ENCODE assay signal across 28 cellular contexts in genomic region chr4:70976251-70976650, GRCh38.
"Had no signal": no experiment of that assay in that cellular context is flagged by ENCODE, and none has a peak within 500 bp of the region (broad histone marks: within the 10 kb centered on the region; RNA-seq: fewer than 3 reads in every experiment).

No MANE protein-coding gene starts in this region.

- H3K4me3 Mint-ChIP-seq: nephron; neural progenitor cell; stimulated activated effector memory CD8-positive, alpha-beta T cell treated with anti-CD3 and anti-CD28 coated beads, Interleukin-12 subunit alpha, Interleukin-12 subunit beta, amount 100 ng/mL, for 72 hours; stimulated activated naive B cell treated with anti-CD40 and anti-IgM and Interleukin-4, amounts not matched to agents 10 μg/mL and 1 μg/mL and 100 μg/mL, for 72 hours; stimulated activated naive CD8-positive, alpha-beta T cell treated with anti-CD3 and anti-CD28 coated beads, Interleukin-15, Interleukin-2, amounts not matched to agents 100 ng/mL and 50 ng/mL, for 24 hours had no signal

- H3K9me3 Mint-ChIP-seq: nephron; neural progenitor cell; stimulated activated effector memory CD8-positive, alpha-beta T cell treated with anti-CD3 and anti-CD28 coated beads, Interleukin-12 subunit alpha, Interleukin-12 subunit beta, amount 100 ng/mL, for 72 hours; stimulated activated naive B cell treated with anti-CD40 and anti-IgM and Interleukin-4, amounts not matched to agents 10 μg/mL and 1 μg/mL and 100 μg/mL, for 72 hours; stimulated activated naive CD8-positive, alpha-beta T cell treated with anti-CD3 and anti-CD28 coated beads, Interleukin-15, Interleukin-2, amounts not matched to agents 100 ng/mL and 50 ng/mL, for 24 hours had no signal

- H3K4me1 Mint-ChIP-seq: nephron; neural progenitor cell; stimulated activated effector memory CD8-positive, alpha-beta T cell treated with anti-CD3 and anti-CD28 coated beads, Interleukin-12 subunit alpha, Interleukin-12 subunit beta, amount 100 ng/mL, for 72 hours had no signal

- DNase-seq: occipital lobe; ovary; posterior cingulate gyrus; psoas muscle; right cardiac atrium; right lobe of liver; sigmoid colon; small intestine; stimulated activated CD4-positive, alpha-beta T cell treated with anti-CD3 and anti-CD28 coated beads, Interleukin-15, amount 100 ng/mL, for 24 hours; stimulated activated CD4-positive, alpha-beta T cell treated with anti-CD3 and anti-CD28 coated beads, Interleukin-2, amount 100 ng/mL, for 24 hours; stimulated activated CD4-positive, alpha-beta T cell treated with anti-CD3 and anti-CD28 coated beads, Interleukin-2, amount 100 ng/mL, for 48 hours; stimulated activated CD4-positive, alpha-beta T cell treated with anti-CD3 and anti-CD28 coated beads, Interleukin-4, amount 100 ng/mL, for 24 hours; stimulated activated naive B cell treated with anti-CD40 and anti-IgM and Interleukin-4, amounts not matched to agents 10 μg/mL and 1 μg/mL and 100 μg/mL, for 72 hours; stimulated activated naive CD4-positive, alpha-beta T cell treated with Interleukin-2 at 50 U/mL for 16 hours; stomach; thyroid gland; trophoblast cell; upper lobe of left lung had no signal

- H3K27ac ChIP-seq: neural progenitor cell, ovary, parathyroid adenoma, psoas muscle, right lobe of liver, sigmoid colon, stomach, thoracic aorta, thyroid gland, tibial nerve, upper lobe of left lung, vagina had no signal

- H3K9ac ChIP-seq: neural progenitor cell, parathyroid adenoma had no signal

- H3K4me2 ChIP-seq: neural progenitor cell had no signal

- H3K27me3 ChIP-seq: neural progenitor cell, ovary, right lobe of liver, sigmoid colon, stomach, thyroid gland, tibial nerve, upper lobe of left lung, vagina had no signal

- H3K27me3 Mint-ChIP-seq: progenitor cell of endocrine pancreas; stimulated activated naive B cell treated with anti-CD40 and anti-IgM and Interleukin-4, amounts not matched to agents 10 μg/mL and 1 μg/mL and 100 μg/mL, for 72 hours; stimulated activated naive CD8-positive, alpha-beta T cell treated with anti-CD3 and anti-CD28 coated beads, Interleukin-15, Interleukin-2, amounts not matched to agents 100 ng/mL and 50 ng/mL, for 24 hours had no signal

- ATAC-seq: psoas muscle; right cardiac atrium; right lobe of liver; stimulated activated effector memory CD8-positive, alpha-beta T cell treated with anti-CD3 and anti-CD28 coated beads, Interleukin-12 subunit alpha, Interleukin-12 subunit beta, amount 100 ng/mL, for 72 hours; stimulated activated naive B cell treated with anti-CD40 and anti-IgM and Interleukin-4, amounts not matched to agents 10 μg/mL and 1 μg/mL and 100 μg/mL, for 72 hours had no signal

- FAIRE-seq: small intestine, urothelium cell line had no signal

- H3K36me3 ChIP-seq: ovary had no signal

- H3K4me3 ChIP-seq: neural progenitor cell, ovary, psoas muscle, right lobe of liver, sigmoid colon, stomach, thoracic aorta, thyroid gland, tibial nerve, upper lobe of left lung, vagina had no signal

- H2AFZ ChIP-seq: neural progenitor cell, parathyroid adenoma had no signal

- H3K4me1 ChIP-seq: neural progenitor cell, parathyroid adenoma, psoas muscle, right lobe of liver, sigmoid colon, thyroid gland, tibial nerve, vagina had no signal

- H3K79me2 ChIP-seq: parathyroid adenoma had no signal

- H3K27ac Mint-ChIP-seq: nephron; neural progenitor cell; progenitor cell of endocrine pancreas; stimulated activated effector memory CD8-positive, alpha-beta T cell treated with anti-CD3 and anti-CD28 coated beads, Interleukin-12 subunit alpha, Interleukin-12 subunit beta, amount 100 ng/mL, for 72 hours; stimulated activated naive B cell treated with anti-CD40 and anti-IgM and Interleukin-4, amounts not matched to agents 10 μg/mL and 1 μg/mL and 100 μg/mL, for 72 hours; stimulated activated naive CD8-positive, alpha-beta T cell treated with anti-CD3 and anti-CD28 coated beads, Interleukin-15, Interleukin-2, amounts not matched to agents 100 ng/mL and 50 ng/mL, for 24 hours had no signal

- H3K9me3 ChIP-seq: ovary, psoas muscle, right lobe of liver, sigmoid colon, stomach, thoracic aorta, thyroid gland, tibial nerve, upper lobe of left lung, vagina had no signal
